In genomic region chr22:49947296-49947622, GRCh38 we compare ENCODE assay signal across 1 cellular context.
TF ChIP-seq lines count a peak whose summit lies in the region.

No MANE protein-coding gene starts in this region.

TF ChIP-seq in K562, 482 proteins besides CTCF, POLR2A, EP300 and RAD21 (continued from another document):
- TF ChIP-seq, protein P1, sequence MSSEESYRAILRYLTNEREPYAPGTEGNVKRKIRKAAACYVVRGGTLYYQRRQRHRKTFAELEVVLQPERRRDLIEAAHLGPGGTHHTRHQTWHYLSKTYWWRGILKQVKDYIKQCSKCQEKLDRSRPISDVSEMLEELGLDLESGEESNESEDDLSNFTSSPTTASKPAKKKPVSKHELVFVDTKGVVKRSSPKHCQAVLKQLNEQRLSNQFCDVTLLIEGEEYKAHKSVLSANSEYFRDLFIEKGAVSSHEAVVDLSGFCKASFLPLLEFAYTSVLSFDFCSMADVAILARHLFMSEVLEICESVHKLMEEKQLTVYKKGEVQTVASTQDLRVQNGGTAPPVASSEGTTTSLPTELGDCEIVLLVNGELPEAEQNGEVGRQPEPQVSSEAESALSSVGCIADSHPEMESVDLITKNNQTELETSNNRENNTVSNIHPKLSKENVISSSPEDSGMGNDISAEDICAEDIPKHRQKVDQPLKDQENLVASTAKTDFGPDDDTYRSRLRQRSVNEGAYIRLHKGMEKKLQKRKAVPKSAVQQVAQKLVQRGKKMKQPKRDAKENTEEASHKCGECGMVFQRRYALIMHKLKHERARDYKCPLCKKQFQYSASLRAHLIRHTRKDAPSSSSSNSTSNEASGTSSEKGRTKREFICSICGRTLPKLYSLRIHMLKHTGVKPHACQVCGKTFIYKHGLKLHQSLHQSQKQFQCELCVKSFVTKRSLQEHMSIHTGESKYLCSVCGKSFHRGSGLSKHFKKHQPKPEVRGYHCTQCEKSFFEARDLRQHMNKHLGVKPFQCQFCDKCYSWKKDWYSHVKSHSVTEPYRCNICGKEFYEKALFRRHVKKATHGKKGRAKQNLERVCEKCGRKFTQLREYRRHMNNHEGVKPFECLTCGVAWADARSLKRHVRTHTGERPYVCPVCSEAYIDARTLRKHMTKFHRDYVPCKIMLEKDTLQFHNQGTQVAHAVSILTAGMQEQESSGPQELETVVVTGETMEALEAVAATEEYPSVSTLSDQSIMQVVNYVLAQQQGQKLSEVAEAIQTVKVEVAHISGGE (CRISPR knock-in tag; IDR thresholded peaks at IDR 0.05): no peak
- no peak for TF ChIP-seq MTF1 (CRISPR knock-in tag; IDR thresholded peaks at IDR 0.05; ENCODE audit: borderline replicate concordance)
